ENCODE assay signal across 8 cellular contexts in the genomic region with DNA sequence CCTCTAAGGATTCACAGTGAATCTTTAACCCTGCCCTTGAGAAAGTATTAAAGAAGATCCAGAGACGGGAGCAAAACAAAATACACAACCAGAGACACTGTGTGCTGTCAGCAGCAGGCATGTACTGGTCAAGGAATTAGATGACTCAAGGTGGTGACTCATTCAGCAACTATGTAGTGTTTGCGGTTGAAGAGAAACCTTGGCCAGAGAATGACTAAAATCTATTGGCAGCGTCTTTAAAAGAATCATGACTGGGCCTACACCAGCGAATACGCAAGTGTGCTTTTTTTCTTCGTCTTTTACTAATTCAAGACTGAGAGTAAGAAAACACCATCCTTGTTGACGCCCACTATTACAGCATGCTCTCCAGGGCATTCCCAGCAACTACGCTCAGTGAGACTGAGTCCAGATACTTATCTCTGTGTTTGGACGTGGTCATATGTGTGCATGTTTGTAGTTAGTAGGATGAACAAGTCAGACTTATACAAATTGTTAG.
DNase-seq lines count a peak whose midpoint lies in the region; ATAC-seq and TF ChIP-seq lines count a peak whose summit lies in the region.

No MANE protein-coding gene starts in this region.

- TF ChIP-seq CTCF in GM10248 (IDR thresholded peaks at IDR 0.05; ENCODE audit: control extremely low read depth, extremely low read depth, low read depth, missing control alignments): no peak
- TF ChIP-seq CTCF in osteoblast (IDR thresholded peaks at IDR 0.05; ENCODE audit: extremely low read depth, low read depth, low read length): no peak
- TF ChIP-seq CTCF in WERI-Rb-1 (IDR thresholded peaks at IDR 0.05; ENCODE audit: low read depth, low read length): no peak

- H3K27ac ChIP-seq in osteoblast (ENCODE audit: low read depth, low read length) (peak overlapping the region; percentile 98), WERI-Rb-1 (no peak overlapping the region)

- H2AFZ ChIP-seq in osteoblast (ENCODE audit: low read length): no peak overlapping the region

- peaks cover 16% of the 10 kb centered on the region for H3K4me1 ChIP-seq in osteoblast (ENCODE audit: insufficient read depth, low read length)

- DNase-seq in GM10248 (ENCODE audit: extremely low spot score): peak; percentile 71
- peak; percentile 73 for DNase-seq in HK-2 (ENCODE audit: unreplicated experiment)
- peak; percentile 87 for DNase-seq in T1000 (lab: John Stamatoyannopoulos, UW)
- peak; percentile 100 for DNase-seq in fibroblast of the conjunctiva (ENCODE audit: low read depth)
- DNase-seq in osteoblast (ENCODE audit: insufficient read length, low spot score, missing footprints): peak; percentile 85
- DNase-seq in WERI-Rb-1: no peak
- DNase-seq in occipital lobe (lab: John Stamatoyannopoulos, UW): no peak

- H3K36me3 ChIP-seq in osteoblast (ENCODE audit: insufficient read depth, low read length) (no peaks in the 10 kb centered on the region), WERI-Rb-1 (no peaks in the 10 kb centered on the region)

- peak overlapping the region; percentile 79 for H3K4me2 ChIP-seq in osteoblast (ENCODE audit: insufficient read depth, low read length)

- POLR2A ChIA-PET in GM10248 (lab: Yijun Ruan, JAX): no interaction called here

- no peaks in the 10 kb centered on the region for H3K79me2 ChIP-seq in osteoblast (ENCODE audit: insufficient read depth, low read length)

- H3K9me3 ChIP-seq in osteoblast (ENCODE audit: low read depth, low read length): no peaks in the 10 kb centered on the region
- H3K9me3 ChIP-seq in WERI-Rb-1 (ENCODE audit: severe bottlenecking): no peaks in the 10 kb centered on the region

- no peaks in the 10 kb centered on the region for H4K20me1 ChIP-seq in osteoblast (ENCODE audit: insufficient read depth, low read length)

- CTCF ChIA-PET in GM10248 (lab: Yijun Ruan, JAX): interaction anchor here (0.8 to 1.7 kb wide), 4 partner anchors 12 to 106 kb away, joined by 4 read pairs; no protein-coding TSS in a partner anchor

- H3K27me3 ChIP-seq in osteoblast (ENCODE audit: insufficient read depth, low read length) (no peaks in the 10 kb centered on the region), WERI-Rb-1 (ENCODE audit: insufficient read depth, low read depth, severe bottlenecking) (no peaks in the 10 kb centered on the region)

- peak; percentile 100 for ATAC-seq in GM21529 (IDR thresholded peaks at IDR 0.05; ENCODE audit: unreplicated experiment)

- peak overlapping the region; percentile 38 for H3K4me3 ChIP-seq in osteoblast (ENCODE audit: insufficient read depth, low read length)
- H3K4me3 ChIP-seq in WERI-Rb-1 (ENCODE audit: low read depth, low read length): no peak overlapping the region

Comparison
In these comparisons a context has a peak if more than half of its experiments do, and no peak if none do; other contexts are left out.
1. DNase-seq: peak in GM10248 (single experiment), HK-2 (single experiment), T1000 (single experiment), fibroblast of the conjunctiva (single experiment) and osteoblast (single experiment); none in WERI-Rb-1 (single experiment) and occipital lobe (single experiment).